ENCODE assay signal across 8 cellular contexts in genomic region chrX:134459683-134460004, GRCh38. TPM values are rescaled to one million over a fixed set of nuclear protein-coding genes. Genes with fewer than 3 reads are reported as not detected.
A peak's percentile ranks its signal among the peaks of the same experiment; 100 is the strongest.
DNase-seq lines count a peak whose midpoint lies in the region; ATAC-seq and TF ChIP-seq lines count a peak whose summit lies in the region.

No MANE protein-coding gene starts in this region.

- H3K9me3 ChIP-seq in ascending aorta, result no peaks in the 10 kb centered on the region

- no peaks in the 10 kb centered on the region for H3K36me3 ChIP-seq in ascending aorta

- no peak for DNase-seq in ascending aorta (ENCODE audit: low spot score in 2 of 2)
- DNase-seq in left lobe of liver (ENCODE audit: low spot score), result no peak
- DNase-seq in type B pancreatic cell (ENCODE audit: extremely low spot score, unreplicated experiment), result no peak
- no peak for DNase-seq in C1 segment of cervical spinal cord (lab: John Stamatoyannopoulos, UW)
- DNase-seq in NCI-H1417 treated with DMSO at 0.1 percent for 48 hours (lab: John Stamatoyannopoulos, UW), result no peak

- peaks cover 8% of the 10 kb centered on the region for H3K4me1 Mint-ChIP-seq in type B pancreatic cell (ENCODE audit: unreplicated experiment)

- H3K4me1 ChIP-seq in ascending aorta, result no peaks in the 10 kb centered on the region

- peak overlapping the region; percentile 70 to 81 for H3K4me3 ChIP-seq in ascending aorta

- no peaks in the 10 kb centered on the region for H3K9me3 Mint-ChIP-seq in type B pancreatic cell

- TF ChIP-seq CTCF in 22Rv1 (IDR thresholded peaks at IDR 0.05), result no peak
- TF ChIP-seq CTCF in ascending aorta (IDR thresholded peaks at IDR 0.05), result no peak
- no peak for TF ChIP-seq CTCF in type B pancreatic cell (conservative IDR thresholded peaks at IDR 0.05)

- peak overlapping the region; percentile 83 for H3K4me3 Mint-ChIP-seq in type B pancreatic cell

- ATAC-seq in GM19324 (IDR thresholded peaks at IDR 0.05; ENCODE audit: low FRiP score, unreplicated experiment) (peak; percentile 4), HG03521 (IDR thresholded peaks at IDR 0.05; ENCODE audit: unreplicated experiment) (peak; percentile 14), left lobe of liver (peak; percentile 29)

- H3K27ac ChIP-seq in 22Rv1, result peak overlapping the region; percentile 67; the same call in 1 of the 2 replicates
- peak overlapping the region; percentile 71 to 80 for H3K27ac ChIP-seq in ascending aorta

- no peak overlapping the region for H3K27ac Mint-ChIP-seq in type B pancreatic cell

- intact Hi-C loops in ascending aorta (cut with DNase I), result loop anchor here (10.0 kb wide), 1 partner anchor 345 kb away; a partner anchor contains a TSS

- H3K27me3 Mint-ChIP-seq in type B pancreatic cell, result no peaks in the 10 kb centered on the region

- no peaks in the 10 kb centered on the region for H3K27me3 ChIP-seq in ascending aorta

- H3K36me3 Mint-ChIP-seq in type B pancreatic cell, result no peaks in the 10 kb centered on the region

RNA-seq across cellular contexts. Expression of gene HPRT1, which starts 0.3 kb away (rescaled TPM):
- 20.3 TPM for total RNA-seq in ascending aorta
- total RNA-seq in left lobe of liver, result 6.8 TPM
- 13.7 and 20.5 TPM in 2 replicates for total RNA-seq in type B pancreatic cell (ENCODE audit: low replicate concordance)
